In the genomic region with DNA sequence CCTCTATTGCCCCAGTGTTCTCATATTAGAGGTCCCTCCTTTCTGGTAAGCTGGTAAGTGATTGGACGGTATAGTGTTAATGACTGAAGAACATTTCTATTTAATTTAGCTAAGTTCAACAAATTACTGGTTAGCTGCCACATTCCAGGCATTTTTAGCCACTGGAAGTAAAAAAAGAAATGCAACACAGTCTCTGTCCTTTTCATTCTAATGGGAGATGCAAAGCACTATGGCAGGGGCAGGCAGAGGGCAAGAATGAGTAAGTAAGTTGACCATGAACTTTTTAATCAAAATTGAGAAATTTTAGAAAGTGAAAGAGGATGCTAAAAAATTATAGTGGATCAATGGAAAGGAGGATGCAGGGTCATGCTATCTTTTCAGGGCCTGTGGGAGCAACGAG, we compare ENCODE assay signal across 29 cellular contexts.
"Had no signal": no experiment of that assay in that cellular context is flagged by ENCODE, and none has a peak within 500 bp of the region (broad histone marks: within the 10 kb centered on the region; RNA-seq: fewer than 3 reads in every experiment).

No MANE protein-coding gene starts in this region.

- H3K27ac ChIP-seq: colonic mucosa, epithelial cell of prostate, esophagus squamous epithelium, left lung, parathyroid adenoma, psoas muscle, right atrium auricular region, testis, transverse colon had no signal

- H3K4me3 ChIP-seq: colonic mucosa, esophagus squamous epithelium, left lung, lung, psoas muscle, right atrium auricular region, testis, transverse colon had no signal

- H3K36me3 ChIP-seq: colonic mucosa, esophagus squamous epithelium, left lung, right atrium auricular region, transverse colon had no signal

- H3K9ac ChIP-seq: parathyroid adenoma had no signal

- FAIRE-seq: bronchial epithelial cell, endometrium, islet of Langerhans had no signal

- H2AFZ ChIP-seq: parathyroid adenoma had no signal

- H3K27me3 ChIP-seq: colonic mucosa, esophagus squamous epithelium, left lung, right atrium auricular region, testis, transverse colon had no signal

- ATAC-seq: left lung; naive thymus-derived CD8-positive, alpha-beta T cell; psoas muscle; stimulated activated naive CD8-positive, alpha-beta T cell treated with anti-CD3 and anti-CD28 coated beads, Interleukin-15, Interleukin-2, amounts not matched to agents 100 U/mL and 50 U/mL, for 24 hours; T-helper 17 cell had no signal

- DNase-seq: activated CD4-positive, alpha-beta memory T cell treated with anti-CD3 and anti-CD28 coated beads, Interleukin-2, amount 10 ng/mL, durations not matched to agents 7 days and 5 days; activated CD4-positive, alpha-beta T cell treated with anti-CD3 and anti-CD28 coated beads, Interleukin-2, amount 10 ng/mL, durations not matched to agents 7 days and 5 days; activated CD4-positive, CD25-positive, alpha-beta regulatory T cell treated with anti-CD3 and anti-CD28 coated beads, Interleukin-2, amount 50 U/mL, for 72 hours; activated CD8-positive, alpha-beta memory T cell treated with anti-CD3 and anti-CD28 coated beads, Interleukin-2, amount 50 U/mL, for 48 hours; activated gamma-delta T cell treated with Interleukin-2 at 50 U/mL for 16 hours; activated naive CD4-positive, alpha-beta T cell treated with anti-CD3 and anti-CD28 coated beads, Interleukin-2, amount 50 U/mL, for 16 hours; activated T-cell treated with anti-CD3 and anti-CD28 coated beads, Interleukin-2, amount 50 U/mL, for 24 hours; amygdala; colonic mucosa; effector CD8-positive, alpha-beta T cell; esophagus squamous epithelium; foreskin melanocyte; left lung; naive thymus-derived CD8-positive, alpha-beta T cell; nucleus accumbens; psoas muscle; stimulated activated CD4-positive, alpha-beta T cell treated with anti-CD3 and anti-CD28 coated beads, Interleukin-2, amount 100 ng/mL, for 48 hours; stimulated activated naive CD8-positive, alpha-beta T cell treated with anti-CD3 and anti-CD28 coated beads, Interleukin-15, Interleukin-2, amounts not matched to agents 100 U/mL and 50 U/mL, for 24 hours; T-helper 17 cell; T1000; testis; transverse colon had no signal

- H3K79me2 ChIP-seq: parathyroid adenoma had no signal

- H3K9me3 ChIP-seq: colonic mucosa, esophagus squamous epithelium, testis had no signal

- H3K4me1 ChIP-seq: colonic mucosa, esophagus squamous epithelium, left lung, parathyroid adenoma, psoas muscle, right atrium auricular region, testis, transverse colon had no signal
